1 cellular context compared by ENCODE assay signal in genomic region chr10:79347226-79347893, GRCh38.
TF ChIP-seq lines count a peak whose summit lies in the region.

TSS of gene PPIF (plus strand) at chr10:79347469. CDS start at chr10:79347549, 80 bp downstream.

TF ChIP-seq in HepG2, 621 proteins besides CTCF, POLR2A, EP300 and RAD21 (continued from another document):
- TF ChIP-seq E2F2 (CRISPR knock-in tag; IDR thresholded peaks at IDR 0.05; ENCODE audit: borderline replicate concordance) (peak; percentile 55; the same call in 1 of the 2 replicates), DDIT3 (CRISPR knock-in tag; IDR thresholded peaks at IDR 0.05) (no peak), ARID2 (CRISPR knock-in tag; IDR thresholded peaks at IDR 0.05; ENCODE audit: borderline replicate concordance) (no peak), BORCS8-MEF2B (CRISPR knock-in tag; IDR thresholded peaks at IDR 0.05) (peak; percentile 77), HNRNPLL (IDR thresholded peaks at IDR 0.05; ENCODE audit: low read depth, low read length, poor library complexity, severe bottlenecking) (peak; percentile 53), ZNF10 (CRISPR knock-in tag; IDR thresholded peaks at IDR 0.05; ENCODE audit: borderline replicate concordance, low read depth) (no peak), SIX4 (CRISPR knock-in tag; IDR thresholded peaks at IDR 0.05) (peak; percentile 60; the same call in 1 of the 2 replicates), ZNF710 (CRISPR knock-in tag; IDR thresholded peaks at IDR 0.05; ENCODE audit: borderline replicate concordance) (no peak), SRSF1 (optimal IDR thresholded peaks at IDR 0.05; ENCODE audit: low read depth, low read length) (no peak), ZNF792 (CRISPR knock-in tag; IDR thresholded peaks at IDR 0.05) (0 out of 2 replicates have a peak, but pooled peaks have one; percentile 22), TBP (CRISPR knock-in tag; IDR thresholded peaks at IDR 0.05) (0 out of 2 replicates have a peak, but pooled peaks have one; percentile 12), ZNF576 (CRISPR knock-in tag; IDR thresholded peaks at IDR 0.05) (0 out of 2 replicates have a peak, but pooled peaks have one; percentile 29), STAG1 (CRISPR knock-in tag; IDR thresholded peaks at IDR 0.05) (peak; percentile 54; the same call in 1 of the 2 replicates), SUZ12 (IDR thresholded peaks at IDR 0.05; ENCODE audit: low read depth, low read length) (no peak), ZNF547 (CRISPR knock-in tag; IDR thresholded peaks at IDR 0.05) (peak; percentile 85), IKZF4 (CRISPR knock-in tag; IDR thresholded peaks at IDR 0.05; ENCODE audit: borderline replicate concordance, low read depth, not compliant biosample characterization) (peak; percentile 27), PAXIP1 (CRISPR knock-in tag; conservative IDR thresholded peaks at IDR 0.05) (peak; percentile 20; the same call in 1 of the 2 replicates), CCDC6 (CRISPR knock-in tag; IDR thresholded peaks at IDR 0.05) (peak; percentile 73)
- TF ChIP-seq, protein P1, sequence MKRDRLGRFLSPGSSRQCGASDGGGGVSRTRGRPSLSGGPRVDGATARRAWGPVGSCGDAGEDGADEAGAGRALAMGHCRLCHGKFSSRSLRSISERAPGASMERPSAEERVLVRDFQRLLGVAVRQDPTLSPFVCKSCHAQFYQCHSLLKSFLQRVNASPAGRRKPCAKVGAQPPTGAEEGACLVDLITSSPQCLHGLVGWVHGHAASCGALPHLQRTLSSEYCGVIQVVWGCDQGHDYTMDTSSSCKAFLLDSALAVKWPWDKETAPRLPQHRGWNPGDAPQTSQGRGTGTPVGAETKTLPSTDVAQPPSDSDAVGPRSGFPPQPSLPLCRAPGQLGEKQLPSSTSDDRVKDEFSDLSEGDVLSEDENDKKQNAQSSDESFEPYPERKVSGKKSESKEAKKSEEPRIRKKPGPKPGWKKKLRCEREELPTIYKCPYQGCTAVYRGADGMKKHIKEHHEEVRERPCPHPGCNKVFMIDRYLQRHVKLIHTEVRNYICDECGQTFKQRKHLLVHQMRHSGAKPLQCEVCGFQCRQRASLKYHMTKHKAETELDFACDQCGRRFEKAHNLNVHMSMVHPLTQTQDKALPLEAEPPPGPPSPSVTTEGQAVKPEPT (CRISPR knock-in tag; IDR thresholded peaks at IDR 0.05; ENCODE audit: low read depth) = no peak
- TF ChIP-seq, protein P2, sequence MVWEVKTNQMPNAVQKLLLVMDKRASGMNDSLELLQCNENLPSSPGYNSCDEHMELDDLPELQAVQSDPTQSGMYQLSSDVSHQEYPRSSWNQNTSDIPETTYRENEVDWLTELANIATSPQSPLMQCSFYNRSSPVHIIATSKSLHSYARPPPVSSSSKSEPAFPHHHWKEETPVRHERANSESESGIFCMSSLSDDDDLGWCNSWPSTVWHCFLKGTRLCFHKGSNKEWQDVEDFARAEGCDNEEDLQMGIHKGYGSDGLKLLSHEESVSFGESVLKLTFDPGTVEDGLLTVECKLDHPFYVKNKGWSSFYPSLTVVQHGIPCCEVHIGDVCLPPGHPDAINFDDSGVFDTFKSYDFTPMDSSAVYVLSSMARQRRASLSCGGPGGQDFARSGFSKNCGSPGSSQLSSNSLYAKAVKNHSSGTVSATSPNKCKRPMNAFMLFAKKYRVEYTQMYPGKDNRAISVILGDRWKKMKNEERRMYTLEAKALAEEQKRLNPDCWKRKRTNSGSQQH (CRISPR knock-in tag; IDR thresholded peaks at IDR 0.05; ENCODE audit: low read depth) = 0 out of 2 replicates have a peak, but pooled peaks have one; percentile 57
